ENCODE assay signal across 8 cellular contexts in the genomic region with DNA sequence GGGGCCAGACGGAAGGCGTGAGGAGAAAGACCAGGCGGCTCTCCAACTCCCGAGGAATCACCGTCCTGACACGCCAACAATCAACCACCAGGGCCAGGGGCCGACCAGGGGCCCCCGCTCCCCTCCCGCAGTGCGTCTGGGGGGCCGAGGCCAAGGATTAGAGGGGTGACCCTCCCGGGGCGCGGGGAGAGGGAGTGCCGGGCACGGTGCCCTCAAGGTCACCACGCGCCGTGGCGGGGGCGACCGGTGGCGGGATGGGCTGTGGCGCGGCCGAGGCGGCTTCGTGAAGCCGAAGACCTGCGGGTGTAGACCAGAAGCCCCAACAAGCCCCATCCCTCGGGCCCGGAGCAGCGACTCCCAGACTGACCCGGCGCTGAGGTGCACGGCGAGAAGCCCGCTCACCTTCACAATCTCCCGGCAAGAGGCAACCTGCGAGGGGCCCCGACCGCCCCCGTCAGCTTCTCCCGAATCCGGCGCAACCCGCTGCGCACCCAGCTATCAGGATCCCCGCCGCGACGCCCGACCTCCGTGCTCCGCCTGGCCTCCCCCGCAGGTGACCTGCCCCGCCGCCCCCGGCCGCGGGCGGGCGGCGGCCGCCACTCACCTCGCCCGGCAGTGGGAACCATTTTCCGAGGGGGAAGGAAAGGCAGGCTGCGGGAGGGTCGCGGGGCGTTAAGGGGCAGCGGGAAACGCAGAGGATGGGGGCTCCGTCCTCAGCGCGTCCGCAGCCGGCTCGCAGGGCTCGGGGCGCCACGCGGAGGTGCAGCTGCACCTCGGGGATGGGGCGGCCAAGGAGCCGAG. TPM values are rescaled to one million over a fixed set of nuclear protein-coding genes. Genes with fewer than 3 reads are reported as not detected.
DNase-seq lines count a peak whose midpoint lies in the region; ATAC-seq and TF ChIP-seq lines count a peak whose summit lies in the region.

No MANE protein-coding gene starts in this region.

- 1% methylated on average over 44 to 81 of the region's 87 CpGs for WGBS in lower leg skin, 2 donors

- no peak for ATAC-seq in HG02870 (IDR thresholded peaks at IDR 0.05; ENCODE audit: unreplicated experiment)

- peak overlapping the region; percentile 74 for H3K4me3 ChIP-seq in WERI-Rb-1 (ENCODE audit: low read depth, low read length)
- H3K4me3 ChIP-seq in coronary artery = peak overlapping the region; percentile 93
- peak overlapping the region; percentile 83 for H3K4me3 ChIP-seq in lower leg skin (ENCODE audit: low read depth, poor library complexity, severe bottlenecking)

- TF ChIP-seq CTCF in WERI-Rb-1 (IDR thresholded peaks at IDR 0.05; ENCODE audit: low read depth, low read length) (no peak), coronary artery (IDR thresholded peaks at IDR 0.05) (no peak), lower leg skin (IDR thresholded peaks at IDR 0.05) (no peak)

- intact Hi-C loops in lower leg skin (cut with DNase I; ENCODE audit: low total_unique reads) = loop anchor here (10.0 kb wide), 1 partner anchor 473 kb away; no protein-coding TSS in a partner anchor

- no peaks in the 10 kb centered on the region for H3K27me3 ChIP-seq in WERI-Rb-1 (ENCODE audit: insufficient read depth, low read depth, severe bottlenecking)

- no peak for TF ChIP-seq POLR2A in lower leg skin (IDR thresholded peaks at IDR 0.05)

- H3K9me3 ChIP-seq in WERI-Rb-1 (ENCODE audit: severe bottlenecking) = no peaks in the 10 kb centered on the region

- H3K27ac ChIP-seq in WERI-Rb-1 = peak overlapping the region; percentile 97
- H3K27ac ChIP-seq in coronary artery = peak overlapping the region; percentile 95 to 99

- H3K36me3 ChIP-seq in WERI-Rb-1 = peaks cover 15% of the 10 kb centered on the region

- DNase-seq in DMS 273 (lab: John Stamatoyannopoulos, UW; ENCODE audit: unreplicated experiment) (peak; percentile 53), DMS 273 treated with DMSO at 0.1 percent for 48 hours (lab: John Stamatoyannopoulos, UW) (no peak), HK-2 (ENCODE audit: unreplicated experiment) (peak; percentile 45), WERI-Rb-1 (peak; percentile 36), coronary artery (ENCODE audit: low spot score) (peak; percentile 75), lower leg skin (ENCODE audit: low spot score in 2 of 2) (peak; percentile 35 to 90)
- DNase-seq in stimulated activated CD8-positive, alpha-beta memory T cell treated with anti-CD3 and anti-CD28 coated beads, Interleukin-15, amount 100 ng/mL, for 24 hours (ENCODE audit: low read depth) = peak; percentile 10

RNA-seq across cellular contexts. Expression of gene ATP2B1, which starts 0.4 kb away (rescaled TPM):
- 10 to 100 TPM; 18.0 to 59.8 (median 25.0) TPM for total RNA-seq in lower leg skin
